Comparison of ENCODE assay signal across 21 cellular contexts in the genomic region with DNA sequence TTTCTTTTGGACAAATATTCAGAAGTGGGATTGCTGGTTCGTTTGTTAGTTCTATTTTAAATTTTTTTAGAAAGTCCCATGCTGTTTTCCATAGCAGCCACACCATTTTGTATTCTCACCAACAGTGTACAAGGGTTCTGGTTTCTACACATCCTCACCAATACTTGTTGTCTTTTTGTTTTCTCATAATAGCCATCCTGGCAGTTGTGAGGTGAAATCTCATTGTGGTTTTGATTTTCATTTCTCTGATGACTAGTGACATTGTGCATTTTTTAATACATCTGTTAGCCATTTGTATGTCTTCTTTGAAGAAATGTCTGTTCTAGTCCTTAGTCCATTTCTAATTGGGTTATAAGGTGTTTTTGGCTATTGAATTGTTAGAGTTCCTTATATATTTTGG.
"Had no signal": no experiment of that assay in that cellular context is flagged by ENCODE, and none has a peak within 500 bp of the region (broad histone marks: within the 10 kb centered on the region; RNA-seq: fewer than 3 reads in every experiment).

No MANE protein-coding gene starts in this region.

- DNase-seq: cortex of kidney; dorsolateral prefrontal cortex; effector CD8-positive, alpha-beta T cell; gastrocnemius medialis; heart right ventricle; hypothalamus; kidney glomerular epithelial cell; mammary epithelial cell; naive thymus-derived CD8-positive, alpha-beta T cell; psoas muscle; retina; right lobe of liver; spleen; stimulated activated CD4-positive, alpha-beta T cell treated with anti-CD3 and anti-CD28 coated beads, Interleukin-15, amount 100 ng/mL, for 24 hours; stimulated activated CD4-positive, alpha-beta T cell treated with anti-CD3 and anti-CD28 coated beads, Interleukin-1b, Interleukin-23, amount 100 ng/mL, for 48 hours; stimulated activated CD4-positive, alpha-beta T cell treated with anti-CD3 and anti-CD28 coated beads, Interleukin-4, amount 100 ng/mL, for 24 hours; trophoblast cell had no signal

- H3K27ac Mint-ChIP-seq: naive thymus-derived CD8-positive, alpha-beta T cell; stimulated activated memory B cell treated with anti-CD40 and anti-IgM and Interleukin-4, amounts not matched to agents 10 μg/mL and 1 μg/mL and 100 μg/mL, for 72 hours had no signal

- H3K9me3 Mint-ChIP-seq: naive thymus-derived CD8-positive, alpha-beta T cell; stimulated activated memory B cell treated with anti-CD40 and anti-IgM and Interleukin-4, amounts not matched to agents 10 μg/mL and 1 μg/mL and 100 μg/mL, for 72 hours had no signal

- ATAC-seq: gastrocnemius medialis; heart right ventricle; left lobe of liver; naive thymus-derived CD8-positive, alpha-beta T cell; psoas muscle; right lobe of liver; stimulated activated memory B cell treated with anti-CD40 and anti-IgM and Interleukin-4, amounts not matched to agents 10 μg/mL and 1 μg/mL and 100 μg/mL, for 72 hours had no signal

- H3K4me1 Mint-ChIP-seq: stimulated activated memory B cell treated with anti-CD40 and anti-IgM and Interleukin-4, amounts not matched to agents 10 μg/mL and 1 μg/mL and 100 μg/mL, for 72 hours had no signal

- H3K27ac ChIP-seq: dorsolateral prefrontal cortex, gastrocnemius medialis, heart right ventricle, psoas muscle, right lobe of liver, spleen had no signal

- FAIRE-seq: islet of Langerhans had no signal

- H3K36me3 ChIP-seq: gastrocnemius medialis, heart right ventricle, neutrophil, right lobe of liver, spleen had no signal

- H3K4me3 ChIP-seq: dorsolateral prefrontal cortex, gastrocnemius medialis, heart right ventricle, psoas muscle, right lobe of liver, spleen had no signal

- H3K4me3 Mint-ChIP-seq: naive thymus-derived CD8-positive, alpha-beta T cell; stimulated activated memory B cell treated with anti-CD40 and anti-IgM and Interleukin-4, amounts not matched to agents 10 μg/mL and 1 μg/mL and 100 μg/mL, for 72 hours had no signal

- H3K27me3 ChIP-seq: dorsolateral prefrontal cortex, gastrocnemius medialis, heart right ventricle, neutrophil, right lobe of liver, spleen had no signal

- H3K4me1 ChIP-seq: psoas muscle, right lobe of liver, spleen had no signal
